8 cellular contexts compared by ENCODE assay signal in the genomic region with DNA sequence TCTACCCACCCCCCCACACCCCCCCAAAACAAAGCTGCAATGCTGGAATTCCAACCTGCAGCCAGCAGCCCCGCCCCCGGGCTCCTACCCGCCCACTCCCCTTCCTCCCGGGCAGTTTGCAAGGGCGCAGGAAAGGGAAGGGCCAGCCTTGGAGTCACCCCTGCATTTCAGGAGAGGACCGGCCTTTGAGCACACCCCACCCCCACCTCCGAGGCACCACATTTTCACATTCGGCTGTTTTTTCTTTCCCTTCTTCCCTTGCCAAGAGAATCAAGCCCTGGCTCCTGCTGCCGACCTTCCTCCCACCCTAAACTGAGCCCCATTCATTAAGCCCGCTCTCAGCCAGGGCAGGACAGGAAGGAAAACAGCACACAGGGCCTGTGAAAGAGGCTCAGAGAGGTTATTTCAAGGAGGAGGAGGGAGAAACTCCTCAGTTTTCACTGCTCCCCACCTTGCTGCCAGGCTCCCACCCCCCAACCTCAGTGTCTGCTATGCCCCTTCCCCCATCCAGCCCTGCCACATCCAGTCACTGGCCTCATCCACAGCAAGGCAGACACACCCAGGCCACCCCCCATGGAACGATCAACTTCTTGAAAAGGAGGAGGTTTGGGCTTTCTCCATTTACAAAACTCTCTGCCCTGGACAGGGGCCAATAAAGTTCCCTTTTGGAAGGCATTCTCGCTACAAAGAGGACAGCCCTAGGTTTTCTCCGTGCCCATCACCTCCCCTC. TPM values are rescaled to one million over a fixed set of nuclear protein-coding genes. Genes with fewer than 3 reads are reported as not detected.
A peak's percentile ranks its signal among the peaks of the same experiment; 100 is the strongest.
DNase-seq lines count a peak whose midpoint lies in the region; ATAC-seq and TF ChIP-seq lines count a peak whose summit lies in the region.

No MANE protein-coding gene starts in this region.

- TF ChIP-seq POLR2A in heart left ventricle (IDR thresholded peaks at IDR 0.05), result no peak

- no peaks in the 10 kb centered on the region for H3K9me3 Mint-ChIP-seq in activated T-cell treated with anti-CD3 and anti-CD28 coated beads, Interleukin-2, amount 50 U/mL, for 4 hours

- peaks cover 19 to 98% (median 92%) of the 10 kb centered on the region in 12 donors for H3K4me1 ChIP-seq in heart left ventricle

- no peaks in the 10 kb centered on the region for H3K27me3 Mint-ChIP-seq in activated T-cell treated with anti-CD3 and anti-CD28 coated beads, Interleukin-2, amount 50 U/mL, for 4 hours (ENCODE audit: low read depth)

- peaks cover 18% of the 10 kb centered on the region for H3K36me3 Mint-ChIP-seq in activated T-cell treated with anti-CD3 and anti-CD28 coated beads, Interleukin-2, amount 50 U/mL, for 4 hours (ENCODE audit: insufficient read depth)

- peaks cover 0 to 47% (median 22%) of the 10 kb centered on the region in 9 donors for H3K36me3 ChIP-seq in heart left ventricle

- TF ChIP-seq CTCF in heart left ventricle (IDR thresholded peaks at IDR 0.05) (no peak), retinal pigment epithelial cell (conservative IDR thresholded peaks at IDR 0.05; ENCODE audit: low read depth, low read length) (no peak)

- peak overlapping the region in 10 of 12 donors; percentile 18 to 96 (median 34) for H3K4me3 ChIP-seq in heart left ventricle
- H3K4me3 ChIP-seq in retinal pigment epithelial cell (ENCODE audit: low read length), result peak overlapping the region; percentile 2

- DNase-seq in ELR (ENCODE audit: low read depth) (peak; percentile 31), heart left ventricle (peak in 4 of 5 donors; percentile 76 to 83 (median 80)), retinal pigment epithelial cell (ENCODE audit: low read depth) (no peak)
- no peak for DNase-seq in activated T-cell treated with anti-CD3 and anti-CD28 coated beads, Interleukin-2, amount 50 U/mL, for 4 hours
- no peak for DNase-seq in stimulated activated CD4-positive, alpha-beta T cell treated with anti-CD3 and anti-CD28 coated beads, Interleukin-4, amount 100 ng/mL, for 1 hour
- DNase-seq in stimulated activated CD4-positive, alpha-beta T cell treated with anti-CD3 and anti-CD28 coated beads, Interleukin-2, amount 100 ng/mL, for 48 hours, result no peak

- H3K4me3 Mint-ChIP-seq in activated T-cell treated with anti-CD3 and anti-CD28 coated beads, Interleukin-2, amount 50 U/mL, for 4 hours, result peak overlapping the region; percentile 7

- intact Hi-C loops in heart left ventricle (cut with DNase I), result loop anchor here in 6 of 10 donors (5.0 to 10.0 kb wide), 7 partner anchors 95 to 265 kb away; no protein-coding TSS in a partner anchor

- no peaks in the 10 kb centered on the region for H3K9me3 ChIP-seq in heart left ventricle

- peak overlapping the region; percentile 22 to 100 (median 74) for H3K27ac ChIP-seq in heart left ventricle

- peaks cover 95% of the 10 kb centered on the region for H3K4me1 Mint-ChIP-seq in activated T-cell treated with anti-CD3 and anti-CD28 coated beads, Interleukin-2, amount 50 U/mL, for 4 hours (ENCODE audit: low read depth)

- 2 to 15% (median 6%) methylated on average over 12 to 13 of the region's 13 CpGs for WGBS in heart left ventricle, 4 donors

- no peaks in the 10 kb centered on the region for H3K27me3 ChIP-seq in heart left ventricle

- no peak for ATAC-seq in activated T-cell treated with anti-CD3 and anti-CD28 coated beads, Interleukin-2, amount 50 U/mL, for 4 hours
- peak in 3 of 4 donors; percentile 40 to 63 (median 57) for ATAC-seq in heart left ventricle
- no peak for ATAC-seq in GM19351 (IDR thresholded peaks at IDR 0.05; ENCODE audit: unreplicated experiment)
- ATAC-seq in HG02973 (IDR thresholded peaks at IDR 0.05; ENCODE audit: unreplicated experiment), result no peak

RNA-seq across cellular contexts. Expression of a gene that starts 11.2 kb away (rescaled TPM):
- 10 to 100 TPM in 1 of 3 donors, 1 to 10 TPM in 2; 8.0 to 13.6 (median 9.6) TPM for total RNA-seq in activated T-cell treated with anti-CD3 and anti-CD28 coated beads, Interleukin-2, amount 50 U/mL, for 4 hours
- total RNA-seq in heart left ventricle, result 10 to 100 TPM; 16.3 to 32.0 (median 19.9) TPM
- polyA plus RNA-seq in heart left ventricle, result 10 to 100 TPM in 1 of 2 donors, 1 to 10 TPM in 1; 9.1 to 21.2 TPM

Comparison
In these comparisons a context has a peak if more than half of its experiments do, and no peak if none do; other contexts are left out.
1. DNase-seq: peak in ELR (single experiment) and heart left ventricle (4 of 5); none in activated T-cell treated with anti-CD3 and anti-CD28 coated beads, Interleukin-2, amount 50 U/mL, for 4 hours (single experiment), retinal pigment epithelial cell (single experiment), stimulated activated CD4-positive, alpha-beta T cell treated with anti-CD3 and anti-CD28 coated beads, Interleukin-4, amount 100 ng/mL, for 1 hour (single experiment) and stimulated activated CD4-positive, alpha-beta T cell treated with anti-CD3 and anti-CD28 coated beads, Interleukin-2, amount 100 ng/mL, for 48 hours (0 of 2).
2. ATAC-seq: peak in heart left ventricle (3 of 4); none in activated T-cell treated with anti-CD3 and anti-CD28 coated beads, Interleukin-2, amount 50 U/mL, for 4 hours (0 of 2), GM19351 (single experiment) and HG02973 (single experiment).